In genomic region chr17:72100445-72100844, GRCh38 we compare ENCODE assay signal across 21 cellular contexts. TPM values are rescaled to one million over a fixed set of nuclear protein-coding genes. Genes with fewer than 3 reads are reported as not detected.
"Had no signal": no experiment of that assay in that cellular context is flagged by ENCODE, and none has a peak within 500 bp of the region (broad histone marks: within the 10 kb centered on the region; RNA-seq: fewer than 3 reads in every experiment).

No MANE protein-coding gene starts in this region.

- H3K4me2 ChIP-seq: KMS-11, SK-N-SH had no signal

- H3K27ac ChIP-seq: HL-60, KMS-11 had no signal

- H3K9me3 ChIP-seq: SK-N-SH had no signal

- DNase-seq: MV-4-11, NCI-H1048, NCI-H1105, NCI-H1417, NCI-H1694, NCI-H1930, NCI-H2081, NCI-H2107, NCI-H2227 treated with DMSO at 0.1 percent for 48 hours, NCI-H524, NCI-H526 treated with DMSO at 0.1 percent for 48 hours, NCI-H748 treated with DMSO at 0.1 percent for 48 hours, RPMI8226, SHP77, SK-N-SH, T-helper 1 cell had no signal

- H3K4me3 ChIP-seq: K562 had no signal

- FAIRE-seq: HTR-8/SVneo, K562, RCC 7860 had no signal

- ATAC-seq: K562 had no signal

- H3K9ac ChIP-seq: KMS-11, SK-N-SH had no signal

RNA-seq across cellular contexts. Expression of gene SOX9, which starts 20.4 kb away (rescaled TPM):
- polyA plus RNA-seq: K562 had no signal
